Comparison of ENCODE assay signal across 8 cellular contexts in the genomic region with DNA sequence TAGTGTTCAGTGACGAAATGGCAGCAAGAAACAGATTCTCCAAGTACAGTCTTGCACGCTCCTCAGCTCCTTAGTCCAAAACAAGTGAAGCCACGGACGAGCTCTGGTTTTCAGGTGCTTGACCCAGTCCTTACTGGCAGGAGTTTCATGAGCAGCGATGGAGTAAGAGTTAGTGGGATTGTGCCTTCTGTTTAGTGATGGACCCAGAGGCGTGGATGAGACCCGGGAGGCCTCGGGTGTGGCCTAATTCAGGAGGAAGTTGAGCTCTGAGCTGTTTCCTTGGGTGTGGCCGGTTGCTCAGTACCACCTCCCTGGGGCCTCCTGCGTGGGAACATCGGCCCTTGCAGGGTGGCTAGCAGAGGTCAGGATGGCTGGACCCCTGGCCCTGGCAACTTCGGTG. TPM values are rescaled to one million over a fixed set of nuclear protein-coding genes. Genes with fewer than 3 reads are reported as not detected.
A peak's percentile ranks its signal among the peaks of the same experiment; 100 is the strongest.
DNase-seq lines count a peak whose midpoint lies in the region; ATAC-seq lines count a peak whose summit lies in the region.

No MANE protein-coding gene starts in this region.

- no peaks in the 10 kb centered on the region for H3K27me3 ChIP-seq in right cardiac atrium (ENCODE audit: control insufficient read depth, insufficient read depth)
- H3K27me3 ChIP-seq in thymus (ENCODE audit: control insufficient read depth, insufficient read depth): no peaks in the 10 kb centered on the region

- H3K9me3 Mint-ChIP-seq in activated CD4-positive, alpha-beta T cell treated with anti-CD3 and anti-CD28 coated beads, Interleukin-2, amount 10 ng/mL, durations not matched to agents 24 days and 14 days: no peaks in the 10 kb centered on the region

- H3K4me1 ChIP-seq in right cardiac atrium (ENCODE audit: control insufficient read depth, insufficient read depth, low read length): no peaks in the 10 kb centered on the region
- no peaks in the 10 kb centered on the region for H3K4me1 ChIP-seq in thymus (ENCODE audit: control insufficient read depth, insufficient read depth, low read length)

- H3K4me3 Mint-ChIP-seq in activated CD4-positive, alpha-beta T cell treated with anti-CD3 and anti-CD28 coated beads, Interleukin-2, amount 10 ng/mL, durations not matched to agents 24 days and 14 days: peak overlapping the region; percentile 88

- peaks cover 21% of the 10 kb centered on the region for H3K4me1 Mint-ChIP-seq in activated CD4-positive, alpha-beta T cell treated with anti-CD3 and anti-CD28 coated beads, Interleukin-2, amount 10 ng/mL, durations not matched to agents 24 days and 14 days

- H3K36me3 Mint-ChIP-seq in activated CD4-positive, alpha-beta T cell treated with anti-CD3 and anti-CD28 coated beads, Interleukin-2, amount 10 ng/mL, durations not matched to agents 24 days and 14 days (ENCODE audit: low read depth): peaks cover 6% of the 10 kb centered on the region

- intact Hi-C loops in activated CD4-positive, alpha-beta T cell treated with anti-CD3 and anti-CD28 coated beads, Interleukin-2, amount 10 ng/mL, durations not matched to agents 24 days and 14 days (cut with micrococcal nuclease): loop anchor here (2.0 to 5.0 kb wide), 4 partner anchors 50 to 906 kb away; partner anchors contain the start of genes MBD5 and ORC4
- intact Hi-C loops in right cardiac atrium (cut with DNase I): no loop called here

- H3K27me3 Mint-ChIP-seq in activated CD4-positive, alpha-beta T cell treated with anti-CD3 and anti-CD28 coated beads, Interleukin-2, amount 10 ng/mL, durations not matched to agents 24 days and 14 days: no peaks in the 10 kb centered on the region

- peak overlapping the region; percentile 88 for H3K27ac Mint-ChIP-seq in activated CD4-positive, alpha-beta T cell treated with anti-CD3 and anti-CD28 coated beads, Interleukin-2, amount 10 ng/mL, durations not matched to agents 24 days and 14 days

- 71% methylated on average over 12 of the region's 12 CpGs for WGBS in right cardiac atrium
- 63% methylated on average over 12 of the region's 12 CpGs for WGBS in thymus

- H3K4me3 ChIP-seq in right cardiac atrium (ENCODE audit: low read length): no peak overlapping the region
- H3K4me3 ChIP-seq in thymus (ENCODE audit: low read length): peak overlapping the region; percentile 17

- peak; percentile 62 to 67 for ATAC-seq in activated CD4-positive, CD25-positive, alpha-beta regulatory T cell treated with anti-CD3 and anti-CD28 coated beads, Interleukin-2, amount 50 U/mL, for 24 hours
- peak; percentile 47 for ATAC-seq in HG03196 (IDR thresholded peaks at IDR 0.05; ENCODE audit: unreplicated experiment)
- peak; percentile 64 to 78 for ATAC-seq in right cardiac atrium

- H3K27ac ChIP-seq in right cardiac atrium (ENCODE audit: low read length): no peak overlapping the region
- no peak overlapping the region for H3K27ac ChIP-seq in thymus (ENCODE audit: low read depth)

- no peak for DNase-seq in activated CD4-positive, CD25-positive, alpha-beta regulatory T cell (lab: John Stamatoyannopoulos, UW)
- peak; percentile 82 for DNase-seq in activated CD4-positive, alpha-beta T cell treated with anti-CD3 and anti-CD28 coated beads, Interleukin-2, amount 10 ng/mL, durations not matched to agents 24 days and 14 days
- DNase-seq in right cardiac atrium: peak; percentile 25 to 65 (median 48)
- no peak for DNase-seq in GM19240 (ENCODE audit: insufficient read length, low spot score)
- no peak for DNase-seq in COLO829 (ENCODE audit: low spot score)

- H3K9me3 ChIP-seq in right cardiac atrium (ENCODE audit: control insufficient read depth, low read length) (no peaks in the 10 kb centered on the region), thymus (ENCODE audit: control insufficient read depth) (no peaks in the 10 kb centered on the region)

- no peaks in the 10 kb centered on the region for H3K36me3 ChIP-seq in thymus (ENCODE audit: control insufficient read depth, insufficient read depth)

RNA-seq across cellular contexts. Expression of gene KIF5C, which starts 52.0 kb away (rescaled TPM):
- total RNA-seq in activated CD4-positive, alpha-beta T cell treated with anti-CD3 and anti-CD28 coated beads, Interleukin-2, amount 10 ng/mL, durations not matched to agents 24 days and 14 days: 16.9 and 20.0 TPM in 2 replicates
- total RNA-seq in right cardiac atrium: 1 to 10 TPM; 1.1 to 3.3 (median 1.7) TPM
- polyA plus RNA-seq in right cardiac atrium (0.86 TPM), thymus (1.4 TPM)

Comparison
In these comparisons a context has a peak if more than half of its experiments do, and no peak if none do; other contexts are left out.
1. DNase-seq: peak in activated CD4-positive, alpha-beta T cell treated with anti-CD3 and anti-CD28 coated beads, Interleukin-2, amount 10 ng/mL, durations not matched to agents 24 days and 14 days (single experiment) and right cardiac atrium (3 of 3); none in activated CD4-positive, CD25-positive, alpha-beta regulatory T cell (0 of 4), GM19240 (single experiment) and COLO829 (single experiment).
2. Peak in every context shown above with its lines, with median percentiles within 50 percentile points of each other: ATAC-seq.